Comparison of ENCODE assay signal across 8 cellular contexts in genomic region chr9:133459476-133460404, GRCh38.
DNase-seq lines count a peak whose midpoint lies in the region; ATAC-seq and TF ChIP-seq lines count a peak whose summit lies in the region.

TSS of gene CACFD1 (plus strand) at chr9:133459978. CDS start at chr9:133460067, 89 bp downstream.

- DNase-seq in NCI-H2029 (lab: John Stamatoyannopoulos, UW) (peak; percentile 99), T1000 (lab: John Stamatoyannopoulos, UW) (peak; percentile 87), astrocyte of the spinal cord (ENCODE audit: low read depth, low spot score) (peak; percentile 93), hippocampal formation (lab: John Stamatoyannopoulos, UW) (peak; percentile 96 to 97), retina (peak; percentile 99), GF-D8 (lab: John Stamatoyannopoulos, UW) (no peak)

- H3K4me3 ChIP-seq in astrocyte of the spinal cord (ENCODE audit: low read depth, low read length) = peak within 1 kb of the TSS; percentile 63

- ATAC-seq in GM18505 (IDR thresholded peaks at IDR 0.05; ENCODE audit: unreplicated experiment) (peak; percentile 68), HG02970 (IDR thresholded peaks at IDR 0.05; ENCODE audit: low FRiP score, unreplicated experiment) (peak; percentile 69)

- no peak for TF ChIP-seq CTCF in astrocyte of the spinal cord (IDR thresholded peaks at IDR 0.05; ENCODE audit: low read depth, low read length)

- in situ Hi-C loops in astrocyte of the spinal cord (cut with HindIII; ENCODE audit: low sequenced_read_pairs) = no loop called here

- TF ChIP-seq POLR2A in GM18505 (IDR thresholded peaks at IDR 0.05; ENCODE audit: borderline replicate concordance, extremely low read depth, insufficient read depth, insufficient read length) = peak; percentile 55
